ENCODE assay signal across 12 cellular contexts in genomic region chr20:54633903-54634302, GRCh38.
DNase-seq lines count a peak whose midpoint lies in the region; ATAC-seq and TF ChIP-seq lines count a peak whose summit lies in the region.
"Had no signal": no experiment of that assay in that cellular context is flagged by ENCODE, and none has a peak within 500 bp of the region (broad histone marks: within the 10 kb centered on the region; RNA-seq: fewer than 3 reads in every experiment).

No MANE protein-coding gene starts in this region.

- WGBS in prostate gland: 50% methylated on average over 4 of the region's 4 CpGs

- ATAC-seq in GM18498 (IDR thresholded peaks at IDR 0.05; ENCODE audit: unreplicated experiment) (peak; percentile 100), GM19468 (IDR thresholded peaks at IDR 0.05; ENCODE audit: extremely low read depth, unreplicated experiment) (peak; percentile 97), HG03039 (IDR thresholded peaks at IDR 0.05; ENCODE audit: unreplicated experiment) (peak; percentile 98)
- no peak for ATAC-seq in stimulated activated naive CD8-positive, alpha-beta T cell treated with anti-CD3 and anti-CD28 coated beads, Interleukin-15, Interleukin-2, amounts not matched to agents 100 U/mL and 50 U/mL, for 24 hours

- DNase-seq in NCI-H2171 treated with DMSO at 0.1 percent for 48 hours (lab: John Stamatoyannopoulos, UW): peak; percentile 80
- DNase-seq in nucleus accumbens (lab: John Stamatoyannopoulos, UW): no peak
- no peak for DNase-seq in prostate gland (ENCODE audit: low spot score)
- DNase-seq in DMS114 treated with DMSO at 0.1 percent for 48 hours (lab: John Stamatoyannopoulos, UW; ENCODE audit: unreplicated experiment): no peak
- DNase-seq in stimulated activated naive CD8-positive, alpha-beta T cell treated with anti-CD3 and anti-CD28 coated beads, Interleukin-15, Interleukin-2, amounts not matched to agents 100 U/mL and 50 U/mL, for 24 hours: no peak
- DNase-seq: C1 segment of cervical spinal cord; foreskin melanocyte; GOT3; stimulated activated CD4-positive, alpha-beta T cell treated with anti-CD3 and anti-CD28 coated beads, Interleukin-12 subunit alpha, Interleukin-12 subunit beta, amount 100 ng/mL, for 4 hours had no signal

- H3K9me3 ChIP-seq in prostate gland: no peaks in the 10 kb centered on the region

- intact Hi-C loops in prostate gland (cut with DNase I): no loop called here

- no peaks in the 10 kb centered on the region for H3K36me3 ChIP-seq in prostate gland

- no peak for TF ChIP-seq CTCF in prostate gland (IDR thresholded peaks at IDR 0.05)

- no peak overlapping the region for H3K4me3 ChIP-seq in prostate gland

- no peak for TF ChIP-seq POLR2A in prostate gland (IDR thresholded peaks at IDR 0.05)

- H3K4me1 ChIP-seq in prostate gland (replicated peaks): no peaks in the 10 kb centered on the region

- H3K27me3 ChIP-seq in prostate gland (replicated peaks; ENCODE audit: insufficient read depth): no peaks in the 10 kb centered on the region

- H3K27ac ChIP-seq in prostate gland: no peak overlapping the region
